Comparison of ENCODE assay signal across 8 cellular contexts in the genomic region with DNA sequence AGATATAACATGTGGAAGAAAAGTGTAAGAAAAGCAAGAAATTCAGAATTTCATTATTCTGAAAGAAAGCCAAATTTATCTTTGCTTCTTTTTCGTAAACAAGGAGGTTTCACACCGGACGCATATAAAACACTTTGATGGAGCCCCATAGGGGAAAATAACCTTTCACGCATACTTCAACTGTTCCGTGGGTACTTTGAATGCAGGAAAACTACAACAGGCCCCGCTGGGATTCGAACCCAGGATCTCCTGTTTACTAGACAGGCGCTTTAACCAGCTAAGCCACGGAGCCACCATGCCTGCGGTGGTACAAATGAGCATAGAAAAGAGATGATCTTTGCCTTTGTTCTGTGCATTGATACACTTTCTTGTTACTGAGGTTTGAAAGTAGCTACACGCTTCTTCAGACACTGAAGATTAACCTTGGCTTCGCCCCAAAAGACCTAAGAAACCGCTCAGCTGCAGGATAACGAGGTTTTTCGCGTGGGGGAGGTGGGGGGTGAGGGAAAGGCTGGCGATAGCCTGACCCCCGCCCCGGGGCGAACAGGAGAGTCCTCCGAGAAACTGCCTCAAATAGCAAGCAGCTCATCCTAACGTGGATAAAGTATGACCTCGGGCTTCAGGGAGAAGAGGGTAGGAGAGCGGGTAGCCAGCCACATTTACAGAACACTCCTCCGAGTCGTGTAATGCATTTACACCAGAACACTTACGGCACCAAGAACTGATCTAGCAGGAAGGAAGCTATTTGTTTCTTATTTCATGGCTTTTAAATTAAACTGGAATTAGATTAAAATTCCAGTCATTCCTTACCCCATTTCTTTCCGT. TPM values are rescaled to one million over a fixed set of nuclear protein-coding genes. Genes with fewer than 3 reads are reported as not detected.
DNase-seq lines count a peak whose midpoint lies in the region; ATAC-seq and TF ChIP-seq lines count a peak whose summit lies in the region.

No MANE protein-coding gene starts in this region.

- H3K4me1 Mint-ChIP-seq in activated naive CD8-positive, alpha-beta T cell treated with anti-CD3 and anti-CD28 coated beads for 36 hours = peaks cover 46% of the 10 kb centered on the region

- H3K27ac Mint-ChIP-seq in activated naive CD8-positive, alpha-beta T cell treated with anti-CD3 and anti-CD28 coated beads for 36 hours = peak overlapping the region; percentile 95

- no peak for TF ChIP-seq CTCF in AG04450 (IDR thresholded peaks at IDR 0.05; ENCODE audit: low read depth, low read length)
- no peak for TF ChIP-seq CTCF in ovary (IDR thresholded peaks at IDR 0.05)
- no peak for TF ChIP-seq CTCF in thoracic aorta (IDR thresholded peaks at IDR 0.05)

- H3K9me3 Mint-ChIP-seq in activated naive CD8-positive, alpha-beta T cell treated with anti-CD3 and anti-CD28 coated beads for 36 hours = no peaks in the 10 kb centered on the region

- peaks cover 12% of the 10 kb centered on the region for H3K27me3 Mint-ChIP-seq in activated naive CD8-positive, alpha-beta T cell treated with anti-CD3 and anti-CD28 coated beads for 36 hours

- DNase-seq in AG04450 (ENCODE audit: low read depth, low spot score) = peak; percentile 80
- peak; percentile 89 for DNase-seq in NCI-H1105 treated with DMSO at 0.1 percent for 48 hours (lab: John Stamatoyannopoulos, UW)
- DNase-seq in SKM-1 (lab: John Stamatoyannopoulos, UW; ENCODE audit: unreplicated experiment) = peak; percentile 66
- DNase-seq in activated naive CD8-positive, alpha-beta T cell treated with anti-CD3 and anti-CD28 coated beads for 36 hours = peak; percentile 85
- peak; percentile 75 to 98 (median 92) for DNase-seq in head of caudate nucleus
- peak; percentile 79 to 91 (median 88) for DNase-seq in ovary
- DNase-seq in thoracic aorta (ENCODE audit: low spot score) = peak; percentile 78

- H3K27ac ChIP-seq in AG04450 (ENCODE audit: low read depth, low read length) = peak overlapping the region; percentile 67
- peak overlapping the region; percentile 73 to 75 for H3K27ac ChIP-seq in ovary
- H3K27ac ChIP-seq in thoracic aorta = peak overlapping the region; percentile 77 to 88

- ATAC-seq in GM19463 (IDR thresholded peaks at IDR 0.05; ENCODE audit: unreplicated experiment) = peak; percentile 27
- peak; percentile 37 for ATAC-seq in thoracic aorta (ENCODE audit: insufficient number of reproducible peaks, low FRiP score, low read depth)

- H3K36me3 ChIP-seq in ovary = no peaks in the 10 kb centered on the region
- no peaks in the 10 kb centered on the region for H3K36me3 ChIP-seq in thoracic aorta

- H3K36me3 Mint-ChIP-seq in activated naive CD8-positive, alpha-beta T cell treated with anti-CD3 and anti-CD28 coated beads for 36 hours = peaks cover 4% of the 10 kb centered on the region

- H3K4me3 ChIP-seq in AG04450 (ENCODE audit: low read depth, low read length) (peak overlapping the region; percentile 76), ovary (peak overlapping the region; percentile 55), thoracic aorta (peak overlapping the region; percentile 90)

- POLR2A ChIA-PET in AG04450 (lab: Yijun Ruan, JAX) = interaction anchor here (0.6 to 1.9 kb wide), 3 partner anchors 11 to 15 kb away, joined by 5 to 8 read pairs (median 6); no protein-coding TSS in a partner anchor

- H3K4me1 ChIP-seq in ovary (ENCODE audit: insufficient read depth) (peaks cover 2% of the 10 kb centered on the region), thoracic aorta (ENCODE audit: control insufficient read depth in 1 of 2, low read depth in 2 of 2) (peaks cover 12 to 39% of the 10 kb centered on the region in 2 donors)

- CTCF ChIA-PET in AG04450 (lab: Charles Lee) = interaction anchor here (0.6 to 3.8 kb wide), 6 partner anchors 12 to 191 kb away, joined by 3 to 24 read pairs (median 6); no protein-coding TSS in a partner anchor

- intact Hi-C loops in head of caudate nucleus (cut with DNase I) = loop anchor here (10.0 kb wide), 1 partner anchor 218 kb away; no protein-coding TSS in a partner anchor
- intact Hi-C loops in ovary (cut with DNase I) = no loop called here

- TF ChIP-seq EP300 in ovary (IDR thresholded peaks at IDR 0.05) = no peak

- H3K27me3 ChIP-seq in AG04450 (ENCODE audit: control insufficient read depth, insufficient read depth, low read length) (no peaks in the 10 kb centered on the region), ovary (no peaks in the 10 kb centered on the region), thoracic aorta (replicated peaks; ENCODE audit: insufficient read depth) (no peaks in the 10 kb centered on the region)

- H3K9me3 ChIP-seq in AG04450 (ENCODE audit: control insufficient read depth, insufficient read depth, low read length) = no peaks in the 10 kb centered on the region
- H3K9me3 ChIP-seq in ovary = no peaks in the 10 kb centered on the region
- no peaks in the 10 kb centered on the region for H3K9me3 ChIP-seq in thoracic aorta

- WGBS in ovary, 3 donors = 0 to 1% (median 1%) methylated on average over 28 of the region's 28 CpGs

- H3K4me3 Mint-ChIP-seq in activated naive CD8-positive, alpha-beta T cell treated with anti-CD3 and anti-CD28 coated beads for 36 hours = peak overlapping the region; percentile 97

- TF ChIP-seq POLR2A in ovary (IDR thresholded peaks at IDR 0.05) = no peak

RNA-seq across cellular contexts. Expression of gene HMGN4, which starts 5.3 kb away (rescaled TPM):
- 59.0 and 72.3 TPM in 2 replicates for polyA plus RNA-seq in AG04450 (2011; rRNA removed)
- 18.6 and 27.4 TPM in 2 replicates for polyA minus RNA-seq in AG04450 (2011; rRNA and poly(A)+ RNA removed)
- 10 to 100 TPM; 89.2 to 90.1 TPM for total RNA-seq in activated naive CD8-positive, alpha-beta T cell treated with anti-CD3 and anti-CD28 coated beads for 36 hours
- total RNA-seq in ovary = 10 to 100 TPM; 48.6 to 78.9 (median 58.4) TPM
- polyA plus RNA-seq in ovary = 10 to 100 TPM; 53.5 to 69.7 TPM
- 10 to 100 TPM; 41.3 to 45.9 TPM for total RNA-seq in thoracic aorta

RNA-seq across cellular contexts. Expression of gene BTN1A1, which starts 32.8 kb away (rescaled TPM):
- polyA plus RNA-seq in AG04450 (2011; rRNA removed) = 0.04 TPM in 1 of 2 replicates, not detected in the other
- not detected in 2 replicates for polyA minus RNA-seq in AG04450 (2011; rRNA and poly(A)+ RNA removed)
- under 1 TPM; 0.14 to 0.16 TPM for total RNA-seq in activated naive CD8-positive, alpha-beta T cell treated with anti-CD3 and anti-CD28 coated beads for 36 hours
- total RNA-seq in ovary = not detected
- under 1 TPM; 0.02 to 0.05 TPM for polyA plus RNA-seq in ovary
- not detected for total RNA-seq in thoracic aorta

Comparison
In these comparisons a context has a peak if more than half of its experiments do, and no peak if none do; other contexts are left out.
1. Peak in every context shown above with its lines: DNase-seq, ATAC-seq, H3K4me3 ChIP-seq and H3K27ac ChIP-seq.